Comparison of ENCODE assay signal across 1 cellular context in genomic region chr17:42131232-42131631, GRCh38.
TF ChIP-seq lines count a peak whose summit lies in the region.

No MANE protein-coding gene starts in this region.

TF ChIP-seq in GM12878, 131 proteins besides CTCF, POLR2A, EP300 and RAD21:
- no peak for TF ChIP-seq SIN3A (IDR thresholded peaks at IDR 0.05; ENCODE audit: low read depth, low read length)
- TF ChIP-seq HDGF (IDR thresholded peaks at IDR 0.05): 0 out of 2 replicates have a peak, but pooled peaks have one; percentile 30
